In the genomic region with DNA sequence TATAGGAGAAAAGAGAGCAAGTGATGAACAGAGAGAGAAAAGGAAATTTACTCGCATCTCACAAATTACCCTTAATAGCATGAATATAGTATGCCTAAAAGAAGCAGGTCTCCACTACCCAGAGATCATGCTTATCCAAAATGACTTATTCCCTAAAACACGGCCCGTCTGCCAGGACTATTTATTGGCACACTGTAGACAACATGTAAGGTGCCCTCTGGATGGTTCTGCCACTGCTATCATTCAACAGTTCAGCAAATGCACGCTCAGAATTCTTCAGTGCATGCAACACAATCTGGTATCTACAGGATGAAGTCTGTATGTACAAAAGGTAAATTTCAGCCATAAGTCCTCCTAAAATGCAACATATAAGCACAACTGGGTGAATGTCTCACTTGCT, we compare ENCODE assay signal across 22 cellular contexts.
"Had no signal": no experiment of that assay in that cellular context is flagged by ENCODE, and none has a peak within 500 bp of the region (broad histone marks: within the 10 kb centered on the region; RNA-seq: fewer than 3 reads in every experiment).

No MANE protein-coding gene starts in this region.

- H3K27me3 Mint-ChIP-seq: progenitor cell of endocrine pancreas; stimulated activated naive CD8-positive, alpha-beta T cell treated with anti-CD3 and anti-CD28 coated beads, Interleukin-15, Interleukin-2, amounts not matched to agents 100 ng/mL and 50 ng/mL, for 24 hours; type B pancreatic cell had no signal

- H3K27ac ChIP-seq: body of pancreas, coronary artery, left lung, neural progenitor cell, SK-N-MC, suprapubic skin had no signal

- H3K27ac Mint-ChIP-seq: activated CD8-positive, alpha-beta T cell treated with anti-CD3 and anti-CD28 coated beads, Interleukin-2, amount 10 ng/mL, durations not matched to agents 7 days and 5 days; activated naive CD4-positive, alpha-beta T cell treated with anti-CD3 and anti-CD28 coated beads, Interleukin-2, amount 50 U/mL, for 72 hours; neural progenitor cell; stimulated activated naive CD8-positive, alpha-beta T cell treated with anti-CD3 and anti-CD28 coated beads, Interleukin-15, Interleukin-2, amounts not matched to agents 100 ng/mL and 50 ng/mL, for 24 hours; type B pancreatic cell had no signal

- H3K9me3 Mint-ChIP-seq: activated naive CD4-positive, alpha-beta T cell treated with anti-CD3 and anti-CD28 coated beads, Interleukin-2, amount 50 U/mL, for 72 hours; activated T-cell treated with anti-CD3 and anti-CD28 coated beads, Interleukin-2, amount 50 U/mL, for 4 hours; stimulated activated naive CD8-positive, alpha-beta T cell treated with anti-CD3 and anti-CD28 coated beads, Interleukin-15, Interleukin-2, amounts not matched to agents 100 ng/mL and 50 ng/mL, for 24 hours; type B pancreatic cell; WTC11 had no signal

- H3K4me3 Mint-ChIP-seq: activated CD8-positive, alpha-beta T cell treated with anti-CD3 and anti-CD28 coated beads, Interleukin-2, amount 10 ng/mL, durations not matched to agents 7 days and 5 days; activated T-cell treated with anti-CD3 and anti-CD28 coated beads, Interleukin-2, amount 50 U/mL, for 4 hours; neural progenitor cell; stimulated activated naive CD8-positive, alpha-beta T cell treated with anti-CD3 and anti-CD28 coated beads, Interleukin-15, Interleukin-2, amounts not matched to agents 100 ng/mL and 50 ng/mL, for 24 hours; type B pancreatic cell; WTC11 had no signal

- H3K27me3 ChIP-seq: body of pancreas, left lung, neural progenitor cell, suprapubic skin had no signal

- DNase-seq: activated CD4-positive, alpha-beta T cell treated with anti-CD3 and anti-CD28 coated beads for 4 hours; activated CD8-positive, alpha-beta T cell treated with anti-CD3 and anti-CD28 coated beads, Interleukin-2, amount 10 ng/mL, durations not matched to agents 7 days and 5 days; activated effector memory CD4-positive, alpha-beta T cell treated with Interleukin-2 at 50 U/mL for 16 hours; activated T-cell treated with anti-CD3 and anti-CD28 coated beads, Interleukin-2, amount 50 U/mL, for 4 hours; amygdala; body of pancreas; central memory CD4-positive, alpha-beta T cell; erythroblast; foreskin melanocyte; glutamatergic neuron; kidney; left lung; stimulated activated CD4-positive, alpha-beta T cell treated with anti-CD3 and anti-CD28 coated beads, Interleukin-2, amount 100 ng/mL, for 24 hours had no signal

- ATAC-seq: activated CD8-positive, alpha-beta T cell treated with anti-CD3 and anti-CD28 coated beads, Interleukin-2, amount 10 ng/mL, durations not matched to agents 7 days and 5 days; activated naive CD4-positive, alpha-beta T cell treated with anti-CD3 and anti-CD28 coated beads, Interleukin-2, amount 50 U/mL, for 72 hours; activated T-cell treated with anti-CD3 and anti-CD28 coated beads, Interleukin-2, amount 50 U/mL, for 4 hours; body of pancreas; WTC11 had no signal

- H3K4me3 ChIP-seq: body of pancreas, coronary artery, left lung, neural progenitor cell, SK-N-MC, suprapubic skin had no signal
